In genomic region chr19:4012092-4012974, GRCh38 we compare ENCODE assay signal across 13 cellular contexts. TPM values are rescaled to one million over a fixed set of nuclear protein-coding genes. Genes with fewer than 3 reads are reported as not detected.
DNase-seq lines count a peak whose midpoint lies in the region; ATAC-seq and TF ChIP-seq lines count a peak whose summit lies in the region.
"Had no signal": no experiment of that assay in that cellular context is flagged by ENCODE, and none has a peak within 500 bp of the region (broad histone marks: within the 10 kb centered on the region; RNA-seq: fewer than 3 reads in every experiment).

No MANE protein-coding gene starts in this region.

- H3K9me3 Mint-ChIP-seq in glutamatergic neuron (ENCODE audit: unreplicated experiment) = peaks cover 7% of the 10 kb centered on the region
- H3K9me3 Mint-ChIP-seq: CD4-positive, alpha-beta T cell had no signal

- H3K36me3 Mint-ChIP-seq in glutamatergic neuron (ENCODE audit: unreplicated experiment) = no peaks in the 10 kb centered on the region

- peak overlapping the region; percentile 26 to 86 (median 84) for H3K27ac ChIP-seq in sigmoid colon
- H3K27ac ChIP-seq: foreskin keratinocyte, SJCRH30 had no signal

- TF ChIP-seq EP300 in sigmoid colon (IDR thresholded peaks at IDR 0.05) = peak in 1 of 4 donors; percentile 35

- H3K4me3 ChIP-seq in sigmoid colon = no peak overlapping the region
- H3K4me3 ChIP-seq: SJCRH30 had no signal

- ATAC-seq in GM21360 (IDR thresholded peaks at IDR 0.05; ENCODE audit: unreplicated experiment) = no peak
- ATAC-seq: foreskin keratinocyte had no signal

- H3K27ac Mint-ChIP-seq in glutamatergic neuron (ENCODE audit: unreplicated experiment) = peak overlapping the region; percentile 64
- H3K27ac Mint-ChIP-seq: CD4-positive, alpha-beta T cell had no signal

- peaks cover 7 to 19% (median 13%) of the 10 kb centered on the region in 4 donors for H3K36me3 ChIP-seq in sigmoid colon

- intact Hi-C loops in sigmoid colon (cut with DNase I) = no loop called here

- peak overlapping the region; percentile 38 for H3K4me3 Mint-ChIP-seq in glutamatergic neuron (ENCODE audit: unreplicated experiment)

- peaks cover 25% of the 10 kb centered on the region for H3K4me1 Mint-ChIP-seq in glutamatergic neuron (ENCODE audit: low read depth, unreplicated experiment)

- no peaks in the 10 kb centered on the region for H3K9me3 ChIP-seq in sigmoid colon
- H3K9me3 ChIP-seq: SJCRH30 had no signal

- peaks cover 0 to 92% (median 90%) of the 10 kb centered on the region in 4 donors for H3K4me1 ChIP-seq in sigmoid colon

- no peaks in the 10 kb centered on the region for H3K27me3 ChIP-seq in sigmoid colon
- H3K27me3 ChIP-seq: foreskin keratinocyte, SJCRH30 had no signal

- WGBS in sigmoid colon, 2 donors = 42 to 73% methylated on average over 27 of the region's 27 CpGs

- H3K27me3 Mint-ChIP-seq in glutamatergic neuron (ENCODE audit: unreplicated experiment) = peaks cover 15% of the 10 kb centered on the region
- H3K27me3 Mint-ChIP-seq: CD4-positive, alpha-beta T cell had no signal

- peak; percentile 26 for DNase-seq in NCI-H146 treated with DMSO at 0.1 percent for 48 hours (lab: John Stamatoyannopoulos, UW; ENCODE audit: unreplicated experiment)
- DNase-seq in NCI-H748 (lab: John Stamatoyannopoulos, UW; ENCODE audit: unreplicated experiment) = peak; percentile 35
- no peak for DNase-seq in glutamatergic neuron
- peak; percentile 85 for DNase-seq in sigmoid colon
- no peak for DNase-seq in NCI-H446 (lab: John Stamatoyannopoulos, UW)
- DNase-seq in NCI-H128 (lab: John Stamatoyannopoulos, UW; ENCODE audit: unreplicated experiment) = no peak
- no peak for DNase-seq in NCI-H1694 (lab: John Stamatoyannopoulos, UW)
- DNase-seq: CD4-positive, alpha-beta T cell; foreskin keratinocyte; NK-92 treated with Interleukin-12 subunit alpha and Interleukin-12 subunit beta, amount 100 ng/mL, for 24 hours; SJCRH30; trophoblast cell had no signal

- TF ChIP-seq CTCF in glutamatergic neuron (IDR thresholded peaks at IDR 0.05; ENCODE audit: partially characterized antibody, unreplicated experiment) = no peak
- TF ChIP-seq CTCF in sigmoid colon (IDR thresholded peaks at IDR 0.05) = no peak

- no peak for TF ChIP-seq POLR2A in sigmoid colon (IDR thresholded peaks at IDR 0.05)

RNA-seq across cellular contexts. Expression of gene PIAS4, which starts 4.8 kb away (rescaled TPM):
- total RNA-seq in glutamatergic neuron (ENCODE audit: unreplicated experiment) = 95.8 TPM
- total RNA-seq in sigmoid colon = 10 to 100 TPM; 16.5 to 29.9 (median 19.3) TPM
- 10 to 100 TPM in 2 of 3 donors, 1 to 10 TPM in 1; 7.2 to 21.8 (median 15.0) TPM for polyA plus RNA-seq in sigmoid colon

RNA-seq across cellular contexts. Expression of gene EEF2, which starts 27.1 kb away (rescaled TPM):
- total RNA-seq in glutamatergic neuron (ENCODE audit: unreplicated experiment) (2,255 TPM), sigmoid colon (1,000 to 10,000 TPM; 1,842 to 2,448 (median 2,055) TPM)
- polyA plus RNA-seq in sigmoid colon = 1,000 to 10,000 TPM in 2 of 3 donors, 100 to 1,000 TPM in 1; 906 to 1,654 (median 1,225) TPM

RNA-seq across cellular contexts. Expression of gene DAPK3, which starts 41.4 kb away (rescaled TPM):
- 221 TPM for total RNA-seq in glutamatergic neuron (ENCODE audit: unreplicated experiment)
- 100 to 1,000 TPM in 3 of 4 donors, 10 to 100 TPM in 1; 91.3 to 167 (median 125) TPM for total RNA-seq in sigmoid colon
- polyA plus RNA-seq in sigmoid colon = 10 to 100 TPM; 38.4 to 66.8 (median 52.9) TPM

RNA-seq across cellular contexts. Expression of gene ZBTB7A, which starts 54.4 kb away (rescaled TPM):
- 21.8 TPM for total RNA-seq in glutamatergic neuron (ENCODE audit: unreplicated experiment)
- total RNA-seq in sigmoid colon = 10 to 100 TPM; 35.4 to 53.2 (median 44.8) TPM
- 10 to 100 TPM; 22.8 to 39.1 (median 23.8) TPM for polyA plus RNA-seq in sigmoid colon

Comparison
In these comparisons a context has a peak if more than half of its experiments do, and no peak if none do; other contexts are left out.
1. DNase-seq: peak in NCI-H146 treated with DMSO at 0.1 percent for 48 hours (single experiment), NCI-H748 (single experiment) and sigmoid colon (single experiment); none in glutamatergic neuron (single experiment), NCI-H446 (0 of 2), NCI-H128 (single experiment) and NCI-H1694 (single experiment).